ENCODE assay signal across 1 cellular context in the genomic region with DNA sequence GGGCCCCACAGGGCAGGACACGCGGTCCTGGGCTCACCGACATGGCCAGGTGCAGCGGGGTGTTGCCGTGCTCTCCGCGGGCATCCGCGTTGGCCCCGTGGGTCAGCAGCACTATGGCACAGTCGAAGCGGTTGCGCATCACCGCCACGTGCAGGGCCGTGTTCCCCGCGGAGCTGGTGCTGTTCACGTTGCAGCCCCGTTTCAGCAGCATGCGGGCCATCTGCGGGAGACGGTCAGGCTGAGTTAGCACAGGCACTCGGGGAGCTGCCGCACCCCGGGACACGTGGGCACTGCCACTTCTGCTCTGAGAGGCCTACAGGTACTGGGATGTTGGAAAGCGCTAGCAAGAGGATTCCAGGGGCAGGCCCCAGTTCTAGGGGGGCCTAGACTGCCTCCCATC.
TF ChIP-seq lines count a peak whose summit lies in the region.

No MANE protein-coding gene starts in this region.

TF ChIP-seq in HepG2, 621 proteins besides CTCF, POLR2A, EP300 and RAD21:
- TF ChIP-seq ZNF510 (CRISPR knock-in tag; IDR thresholded peaks at IDR 0.05; ENCODE audit: low read depth) (no peak), SRSF9 (IDR thresholded peaks at IDR 0.05; ENCODE audit: borderline replicate concordance, insufficient read depth, low read depth, low read length, poor library complexity, severe bottlenecking) (no peak), ZNF30 (CRISPR knock-in tag; IDR thresholded peaks at IDR 0.05) (no peak)
TF ChIP-seq in HepG2: peak in this region for 0.
